In genomic region chr17:78674595-78675315, GRCh38 we compare ENCODE assay signal across 10 cellular contexts.
DNase-seq lines count a peak whose midpoint lies in the region; ATAC-seq and TF ChIP-seq lines count a peak whose summit lies in the region.
"Had no signal": no experiment of that assay in that cellular context is flagged by ENCODE, and none has a peak within 500 bp of the region (broad histone marks: within the 10 kb centered on the region; RNA-seq: fewer than 3 reads in every experiment).

No MANE protein-coding gene starts in this region.

- H2AFZ ChIP-seq in SK-N-SH (ENCODE audit: low read depth) (no peak overlapping the region), PC-9 (no peak overlapping the region)

- no peaks in the 10 kb centered on the region for H3K9me3 ChIP-seq in SK-N-SH
- no peaks in the 10 kb centered on the region for H3K9me3 ChIP-seq in prostate gland
- H3K9me3 ChIP-seq in PC-9 (ENCODE audit: insufficient read depth, low read depth) = no peaks in the 10 kb centered on the region

- H3K79me2 ChIP-seq in SK-N-SH (ENCODE audit: insufficient read depth) (no peaks in the 10 kb centered on the region; the same call in 1 of the 2 replicates), PC-9 (ENCODE audit: low read depth) (no peaks in the 10 kb centered on the region)

- no peak for TF ChIP-seq RAD21 in SK-N-SH (IDR thresholded peaks at IDR 0.05; ENCODE audit: low read length)

- H3K36me3 ChIP-seq in SK-N-SH (replicated peaks in 1 of 2; ENCODE audit: control insufficient read depth in 1 of 2, insufficient read depth in 2 of 2, low read length in 1 of 2) (peaks cover 22 to 62% of the 10 kb centered on the region in 2 experiments), prostate gland (peaks cover 0 to 4% of the 10 kb centered on the region in 2 donors), PC-9 (ENCODE audit: low read depth) (no peaks in the 10 kb centered on the region)

- 95% methylated on average over 17 of the region's 28 CpGs for WGBS in SK-N-SH (ENCODE audit: low lambda C conversion rate)
- 67% methylated on average over 28 of the region's 28 CpGs for WGBS in prostate gland

- POLR2A ChIA-PET in SK-N-SH (lab: Yijun Ruan, JAX) = interaction anchor here (1.4 kb wide), 1 partner anchor 9 kb away, joined by 4 read pairs; no protein-coding TSS in a partner anchor
- POLR2A ChIA-PET in PC-9 (lab: Charles Lee; ENCODE audit: unreplicated experiment) = interaction anchor here (0.6 kb wide), 1 partner anchor 702 kb away, joined by 4 read pairs; no protein-coding TSS in a partner anchor

- H3K4me1 ChIP-seq in SK-N-SH (ENCODE audit: control insufficient read depth in 1 of 2, insufficient read depth in 2 of 2, low read depth in 1 of 2, low read length in 1 of 2) (no peaks in the 10 kb centered on the region), prostate gland (replicated peaks) (no peaks in the 10 kb centered on the region), PC-9 (replicated peaks; ENCODE audit: insufficient read depth) (no peaks in the 10 kb centered on the region)

- H3K9me2 ChIP-seq in SK-N-SH (no peaks in the 10 kb centered on the region), PC-9 (ENCODE audit: insufficient read depth) (no peaks in the 10 kb centered on the region)

- TF ChIP-seq CTCF in SK-N-SH (IDR thresholded peaks at IDR 0.05) (0 out of 2 replicates have a peak, but pooled peaks have one; percentile 21), prostate gland (IDR thresholded peaks at IDR 0.05) (no peak), PC-9 (conservative IDR thresholded peaks at IDR 0.05) (no peak)

- H3K27me3 ChIP-seq in SK-N-SH (ENCODE audit: insufficient read depth) = no peaks in the 10 kb centered on the region
- no peaks in the 10 kb centered on the region for H3K27me3 ChIP-seq in prostate gland (replicated peaks; ENCODE audit: insufficient read depth)
- H3K27me3 ChIP-seq in PC-9 (ENCODE audit: insufficient read depth, low read depth) = no peaks in the 10 kb centered on the region

- H4K20me1 ChIP-seq in SK-N-SH (ENCODE audit: insufficient read depth) (no peaks in the 10 kb centered on the region), PC-9 (ENCODE audit: insufficient read depth) (no peaks in the 10 kb centered on the region)

- intact Hi-C loops in sciatic nerve (cut with DNase I) (no loop called here), prostate gland (cut with DNase I) (no loop called here), PC-9 (cut with micrococcal nuclease; ENCODE audit: unreplicated experiment) (no loop called here)

- H3F3A ChIP-seq in SK-N-SH (replicated peaks; ENCODE audit: insufficient read depth) = peaks cover 4% of the 10 kb centered on the region
- no peaks in the 10 kb centered on the region for H3F3A ChIP-seq in PC-9 (ENCODE audit: insufficient read depth, low read depth)

- no peak overlapping the region for H3K9ac ChIP-seq in SK-N-SH

- CTCF ChIA-PET in SK-N-SH (lab: Yijun Ruan, JAX) = interaction anchor here (0.8 to 2.7 kb wide), 6 partner anchors 11 to 314 kb away, joined by 3 to 20 read pairs (median 4); no protein-coding TSS in a partner anchor
- CTCF ChIA-PET in PC-9 (lab: Charles Lee) = no interaction called here

- ATAC-seq in SK-N-SH treated with all-trans-retinoic acid at 6 μM for 48 hours (no peak), sciatic nerve (no peak)

- TF ChIP-seq EP300 in SK-N-SH (IDR thresholded peaks at IDR 0.05; ENCODE audit: borderline replicate concordance in 1 of 2, low read depth in 1 of 2, low read length in 1 of 2) = no peak

- no peak for TF ChIP-seq POLR2A in prostate gland (IDR thresholded peaks at IDR 0.05)

- H3K4me2 ChIP-seq in SK-N-SH (no peak overlapping the region), PC-9 (no peak overlapping the region)

- DNase-seq in SK-N-SH (peak; percentile 74), NCI-H1105 (lab: John Stamatoyannopoulos, UW) (peak; percentile 72), cerebellum (ENCODE audit: low spot score) (peak; percentile 80), sciatic nerve (ENCODE audit: low spot score) (peak; percentile 51), prostate gland (ENCODE audit: low spot score) (no peak), PC-9 (no peak), NCI-H2107 treated with DMSO at 0.1 percent for 48 hours (lab: John Stamatoyannopoulos, UW; ENCODE audit: unreplicated experiment) (no peak)
- DNase-seq: activated naive CD4-positive, alpha-beta T cell treated with anti-CD3 and anti-CD28 coated beads, Interleukin-2, amount 50 U/mL, for 16 hours had no signal

- H3K27ac ChIP-seq in SK-N-SH (ENCODE audit: low read depth in 2 of 2, low read length in 1 of 2) (no peak overlapping the region; a peak in 1 of 4 replicates), prostate gland (no peak overlapping the region), PC-9 (no peak overlapping the region)

- BruUV-seq in PC-9 (replicated peaks; lab: Mats Ljungman, UMichigan) = no TSS peak

- no peak overlapping the region for H3K4me3 ChIP-seq in SK-N-SH (ENCODE audit: low read depth in 2 of 2, low read length in 1 of 2)
- no peak overlapping the region for H3K4me3 ChIP-seq in prostate gland
- H3K4me3 ChIP-seq in PC-9 = no peak overlapping the region
- H3K4me3 ChIP-seq: skin epidermis had no signal

TF ChIP-seq in SK-N-SH, 30 proteins besides CTCF, POLR2A, EP300 and RAD21:
- no peak for TF ChIP-seq JUND (IDR thresholded peaks at IDR 0.05)
- TF ChIP-seq MXI1 (IDR thresholded peaks at IDR 0.05; ENCODE audit: low read depth, low read length) = no peak

TF ChIP-seq in SK-N-SH treated with all-trans-retinoic acid at 6 μM for 48 hours, 23 proteins besides CTCF, POLR2A, EP300 and RAD21 (continues in another document):
- TF ChIP-seq RARB (CRISPR knock-in tag; IDR thresholded peaks at IDR 0.05) = no peak
- TF ChIP-seq CREB5 (CRISPR knock-in tag; IDR thresholded peaks at IDR 0.05; ENCODE audit: low read depth) = no peak
- no peak for TF ChIP-seq ZNF8 (CRISPR knock-in tag; IDR thresholded peaks at IDR 0.05)
- TF ChIP-seq TCF4 (CRISPR knock-in tag; IDR thresholded peaks at IDR 0.05; ENCODE audit: borderline replicate concordance) = no peak
- TF ChIP-seq CSRNP3 (CRISPR knock-in tag; IDR thresholded peaks at IDR 0.05) = no peak
- TF ChIP-seq ISL1 (CRISPR knock-in tag; IDR thresholded peaks at IDR 0.05) = no peak
- TF ChIP-seq SNAI2 (CRISPR knock-in tag; IDR thresholded peaks at IDR 0.05) = no peak
- TF ChIP-seq BACH2 (CRISPR knock-in tag; IDR thresholded peaks at IDR 0.05; ENCODE audit: borderline replicate concordance) = no peak
- no peak for TF ChIP-seq ESRRG (CRISPR knock-in tag; IDR thresholded peaks at IDR 0.05)
- TF ChIP-seq POU6F1 (CRISPR knock-in tag; IDR thresholded peaks at IDR 0.05; ENCODE audit: borderline replicate concordance, low read depth) = no peak

Comparison
In these comparisons a context has a peak if more than half of its experiments do, and no peak if none do; other contexts are left out.
1. DNase-seq: peak in SK-N-SH (single experiment), NCI-H1105 (single experiment), cerebellum (single experiment) and sciatic nerve (single experiment); none in prostate gland (single experiment), PC-9 (0 of 2) and NCI-H2107 treated with DMSO at 0.1 percent for 48 hours (single experiment).